Comparison of ENCODE assay signal across 1 cellular context in the genomic region with DNA sequence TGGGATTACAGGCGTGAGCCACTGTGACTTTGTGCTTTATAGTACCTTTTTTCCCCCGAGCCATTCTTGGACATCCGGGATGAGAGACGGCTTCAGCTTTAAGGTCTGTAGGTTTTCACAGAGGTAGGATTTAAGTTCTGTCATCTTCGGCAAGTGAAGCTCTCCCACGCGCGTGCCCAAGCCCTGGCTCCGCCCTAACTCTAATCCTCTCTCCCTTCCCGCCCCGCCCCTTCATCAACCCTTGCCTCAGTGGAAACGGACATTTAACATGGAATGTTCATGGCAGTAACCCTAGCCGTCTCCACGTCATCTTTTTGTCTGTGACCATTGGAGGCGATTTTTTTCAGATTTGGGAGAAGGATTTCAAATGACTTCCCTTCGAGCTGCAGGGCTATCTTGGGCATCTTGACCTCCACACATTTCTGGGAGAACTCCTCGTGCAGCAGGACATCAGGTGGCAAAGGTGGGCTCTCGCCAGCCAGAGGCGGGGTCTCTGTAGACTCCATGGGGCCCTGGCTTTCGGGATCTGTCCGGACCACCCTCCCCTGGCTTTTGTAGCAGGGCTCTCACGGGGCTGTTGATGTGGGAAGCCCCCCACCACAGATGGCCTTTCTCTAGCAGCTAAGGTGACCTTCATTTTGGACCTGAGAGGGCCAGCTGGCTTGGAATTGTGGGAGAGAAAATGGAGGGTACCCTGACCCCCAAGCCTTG.
A peak's percentile ranks its signal among the peaks of the same experiment; 100 is the strongest.
TF ChIP-seq lines count a peak whose summit lies in the region.

No MANE protein-coding gene starts in this region.

TF ChIP-seq in K562, 482 proteins besides CTCF, POLR2A, EP300 and RAD21 (continued from another document and continues in another):
- TF ChIP-seq, protein P1, sequence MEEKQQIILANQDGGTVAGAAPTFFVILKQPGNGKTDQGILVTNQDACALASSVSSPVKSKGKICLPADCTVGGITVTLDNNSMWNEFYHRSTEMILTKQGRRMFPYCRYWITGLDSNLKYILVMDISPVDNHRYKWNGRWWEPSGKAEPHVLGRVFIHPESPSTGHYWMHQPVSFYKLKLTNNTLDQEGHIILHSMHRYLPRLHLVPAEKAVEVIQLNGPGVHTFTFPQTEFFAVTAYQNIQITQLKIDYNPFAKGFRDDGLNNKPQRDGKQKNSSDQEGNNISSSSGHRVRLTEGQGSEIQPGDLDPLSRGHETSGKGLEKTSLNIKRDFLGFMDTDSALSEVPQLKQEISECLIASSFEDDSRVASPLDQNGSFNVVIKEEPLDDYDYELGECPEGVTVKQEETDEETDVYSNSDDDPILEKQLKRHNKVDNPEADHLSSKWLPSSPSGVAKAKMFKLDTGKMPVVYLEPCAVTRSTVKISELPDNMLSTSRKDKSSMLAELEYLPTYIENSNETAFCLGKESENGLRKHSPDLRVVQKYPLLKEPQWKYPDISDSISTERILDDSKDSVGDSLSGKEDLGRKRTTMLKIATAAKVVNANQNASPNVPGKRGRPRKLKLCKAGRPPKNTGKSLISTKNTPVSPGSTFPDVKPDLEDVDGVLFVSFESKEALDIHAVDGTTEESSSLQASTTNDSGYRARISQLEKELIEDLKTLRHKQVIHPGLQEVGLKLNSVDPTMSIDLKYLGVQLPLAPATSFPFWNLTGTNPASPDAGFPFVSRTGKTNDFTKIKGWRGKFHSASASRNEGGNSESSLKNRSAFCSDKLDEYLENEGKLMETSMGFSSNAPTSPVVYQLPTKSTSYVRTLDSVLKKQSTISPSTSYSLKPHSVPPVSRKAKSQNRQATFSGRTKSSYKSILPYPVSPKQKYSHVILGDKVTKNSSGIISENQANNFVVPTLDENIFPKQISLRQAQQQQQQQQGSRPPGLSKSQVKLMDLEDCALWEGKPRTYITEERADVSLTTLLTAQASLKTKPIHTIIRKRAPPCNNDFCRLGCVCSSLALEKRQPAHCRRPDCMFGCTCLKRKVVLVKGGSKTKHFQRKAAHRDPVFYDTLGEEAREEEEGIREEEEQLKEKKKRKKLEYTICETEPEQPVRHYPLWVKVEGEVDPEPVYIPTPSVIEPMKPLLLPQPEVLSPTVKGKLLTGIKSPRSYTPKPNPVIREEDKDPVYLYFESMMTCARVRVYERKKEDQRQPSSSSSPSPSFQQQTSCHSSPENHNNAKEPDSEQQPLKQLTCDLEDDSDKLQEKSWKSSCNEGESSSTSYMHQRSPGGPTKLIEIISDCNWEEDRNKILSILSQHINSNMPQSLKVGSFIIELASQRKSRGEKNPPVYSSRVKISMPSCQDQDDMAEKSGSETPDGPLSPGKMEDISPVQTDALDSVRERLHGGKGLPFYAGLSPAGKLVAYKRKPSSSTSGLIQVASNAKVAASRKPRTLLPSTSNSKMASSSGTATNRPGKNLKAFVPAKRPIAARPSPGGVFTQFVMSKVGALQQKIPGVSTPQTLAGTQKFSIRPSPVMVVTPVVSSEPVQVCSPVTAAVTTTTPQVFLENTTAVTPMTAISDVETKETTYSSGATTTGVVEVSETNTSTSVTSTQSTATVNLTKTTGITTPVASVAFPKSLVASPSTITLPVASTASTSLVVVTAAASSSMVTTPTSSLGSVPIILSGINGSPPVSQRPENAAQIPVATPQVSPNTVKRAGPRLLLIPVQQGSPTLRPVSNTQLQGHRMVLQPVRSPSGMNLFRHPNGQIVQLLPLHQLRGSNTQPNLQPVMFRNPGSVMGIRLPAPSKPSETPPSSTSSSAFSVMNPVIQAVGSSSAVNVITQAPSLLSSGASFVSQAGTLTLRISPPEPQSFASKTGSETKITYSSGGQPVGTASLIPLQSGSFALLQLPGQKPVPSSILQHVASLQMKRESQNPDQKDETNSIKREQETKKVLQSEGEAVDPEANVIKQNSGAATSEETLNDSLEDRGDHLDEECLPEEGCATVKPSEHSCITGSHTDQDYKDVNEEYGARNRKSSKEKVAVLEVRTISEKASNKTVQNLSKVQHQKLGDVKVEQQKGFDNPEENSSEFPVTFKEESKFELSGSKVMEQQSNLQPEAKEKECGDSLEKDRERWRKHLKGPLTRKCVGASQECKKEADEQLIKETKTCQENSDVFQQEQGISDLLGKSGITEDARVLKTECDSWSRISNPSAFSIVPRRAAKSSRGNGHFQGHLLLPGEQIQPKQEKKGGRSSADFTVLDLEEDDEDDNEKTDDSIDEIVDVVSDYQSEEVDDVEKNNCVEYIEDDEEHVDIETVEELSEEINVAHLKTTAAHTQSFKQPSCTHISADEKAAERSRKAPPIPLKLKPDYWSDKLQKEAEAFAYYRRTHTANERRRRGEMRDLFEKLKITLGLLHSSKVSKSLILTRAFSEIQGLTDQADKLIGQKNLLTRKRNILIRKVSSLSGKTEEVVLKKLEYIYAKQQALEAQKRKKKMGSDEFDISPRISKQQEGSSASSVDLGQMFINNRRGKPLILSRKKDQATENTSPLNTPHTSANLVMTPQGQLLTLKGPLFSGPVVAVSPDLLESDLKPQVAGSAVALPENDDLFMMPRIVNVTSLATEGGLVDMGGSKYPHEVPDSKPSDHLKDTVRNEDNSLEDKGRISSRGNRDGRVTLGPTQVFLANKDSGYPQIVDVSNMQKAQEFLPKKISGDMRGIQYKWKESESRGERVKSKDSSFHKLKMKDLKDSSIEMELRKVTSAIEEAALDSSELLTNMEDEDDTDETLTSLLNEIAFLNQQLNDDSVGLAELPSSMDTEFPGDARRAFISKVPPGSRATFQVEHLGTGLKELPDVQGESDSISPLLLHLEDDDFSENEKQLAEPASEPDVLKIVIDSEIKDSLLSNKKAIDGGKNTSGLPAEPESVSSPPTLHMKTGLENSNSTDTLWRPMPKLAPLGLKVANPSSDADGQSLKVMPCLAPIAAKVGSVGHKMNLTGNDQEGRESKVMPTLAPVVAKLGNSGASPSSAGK (IDR thresholded peaks at IDR 0.05) = peak; percentile 71
- TF ChIP-seq ESRRA (IDR thresholded peaks at IDR 0.05; ENCODE audit: borderline replicate concordance, low read depth) = peak; percentile 64; the same call in 1 of the 2 replicates
- no peak for TF ChIP-seq ZFP30 (CRISPR knock-in tag; IDR thresholded peaks at IDR 0.05; ENCODE audit: borderline replicate concordance)
- TF ChIP-seq NFRKB (IDR thresholded peaks at IDR 0.05; ENCODE audit: low read depth) = 0 out of 2 replicates have a peak, but pooled peaks have one; percentile 16
- TF ChIP-seq SREBF1 (IDR thresholded peaks at IDR 0.05; ENCODE audit: borderline replicate concordance, low read depth, low read length) = no peak
- no peak for TF ChIP-seq NBN (IDR thresholded peaks at IDR 0.05; ENCODE audit: low read depth)
- no peak for TF ChIP-seq DIDO1 (tag; IDR thresholded peaks at IDR 0.05; ENCODE audit: low read depth)
- TF ChIP-seq ZNF232 (CRISPR knock-in tag; IDR thresholded peaks at IDR 0.05) = no peak
- TF ChIP-seq, protein P2, sequence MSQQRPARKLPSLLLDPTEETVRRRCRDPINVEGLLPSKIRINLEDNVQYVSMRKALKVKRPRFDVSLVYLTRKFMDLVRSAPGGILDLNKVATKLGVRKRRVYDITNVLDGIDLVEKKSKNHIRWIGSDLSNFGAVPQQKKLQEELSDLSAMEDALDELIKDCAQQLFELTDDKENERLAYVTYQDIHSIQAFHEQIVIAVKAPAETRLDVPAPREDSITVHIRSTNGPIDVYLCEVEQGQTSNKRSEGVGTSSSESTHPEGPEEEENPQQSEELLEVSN (IDR thresholded peaks at IDR 0.05; ENCODE audit: borderline replicate concordance in 1 of 2, extremely low read depth in 1 of 2, insufficient read depth in 1 of 2, insufficient read length in 1 of 2, low read depth in 1 of 2, low read length in 1 of 2, poor library complexity in 1 of 2, severe bottlenecking in 1 of 2) = peak in 1 of 2 experiments; percentile 46
- no peak for TF ChIP-seq SAP30 (IDR thresholded peaks at IDR 0.05; ENCODE audit: borderline replicate concordance, insufficient read depth, low read depth, low read length, poor library complexity, severe bottlenecking)
- TF ChIP-seq GATA2 (CRISPR knock-in tag; IDR thresholded peaks at IDR 0.05) = 0 out of 2 replicates have a peak, but pooled peaks have one; percentile 33
- TF ChIP-seq NR4A1 (CRISPR knock-in tag; IDR thresholded peaks at IDR 0.05) = no peak
- 0 out of 2 replicates have a peak, but pooled peaks have one; percentile 44 for TF ChIP-seq NR4A1 (tag; IDR thresholded peaks at IDR 0.05)
- TF ChIP-seq TBP (optimal IDR thresholded peaks at IDR 0.05; ENCODE audit: low read depth, low read length) = peak; percentile 10
- peak; percentile 37; the same call in 1 of the 2 replicates for TF ChIP-seq EP400 (IDR thresholded peaks at IDR 0.05)
- 0 out of 2 replicates have a peak, but pooled peaks have one; percentile 16 for TF ChIP-seq JUND (IDR thresholded peaks at IDR 0.05; ENCODE audit: borderline replicate concordance, low read depth, low read length)
- no peak for TF ChIP-seq JUND (tag; IDR thresholded peaks at IDR 0.05; ENCODE audit: borderline replicate concordance, low read depth, low read length)
- 0 out of 2 replicates have a peak, but pooled peaks have one; percentile 14 for TF ChIP-seq ZNF143 (CRISPR knock-in tag; IDR thresholded peaks at IDR 0.05)
- no peak for TF ChIP-seq POLR3G (IDR thresholded peaks at IDR 0.05; ENCODE audit: extremely low read depth, insufficient read length, insufficient replicate concordance)
- TF ChIP-seq SUPT5H (IDR thresholded peaks at IDR 0.05) = 0 out of 2 replicates have a peak, but pooled peaks have one; percentile 34
- TF ChIP-seq, protein P3, sequence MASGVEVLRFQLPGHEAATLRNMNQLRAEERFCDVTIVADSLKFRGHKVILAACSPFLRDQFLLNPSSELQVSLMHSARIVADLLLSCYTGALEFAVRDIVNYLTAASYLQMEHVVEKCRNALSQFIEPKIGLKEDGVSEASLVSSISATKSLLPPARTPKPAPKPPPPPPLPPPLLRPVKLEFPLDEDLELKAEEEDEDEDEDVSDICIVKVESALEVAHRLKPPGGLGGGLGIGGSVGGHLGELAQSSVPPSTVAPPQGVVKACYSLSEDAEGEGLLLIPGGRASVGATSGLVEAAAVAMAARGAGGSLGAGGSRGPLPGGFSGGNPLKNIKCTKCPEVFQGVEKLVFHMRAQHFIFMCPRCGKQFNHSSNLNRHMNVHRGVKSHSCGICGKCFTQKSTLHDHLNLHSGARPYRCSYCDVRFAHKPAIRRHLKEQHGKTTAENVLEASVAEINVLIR (CRISPR knock-in tag; IDR thresholded peaks at IDR 0.05) = no peak
- no peak for TF ChIP-seq PHTF2 (CRISPR knock-in tag; IDR thresholded peaks at IDR 0.05)
- TF ChIP-seq XRCC5 (IDR thresholded peaks at IDR 0.05; ENCODE audit: low read depth, low read length) = no peak
- TF ChIP-seq MEIS2 (IDR thresholded peaks at IDR 0.05; ENCODE audit: partially characterized antibody) = peak; percentile 73
- no peak for TF ChIP-seq ETS1 (conservative IDR thresholded peaks at IDR 0.05; ENCODE audit: control insufficient read depth, low read depth, low read length)
- peak; percentile 42; the same call in 1 of the 2 replicates for TF ChIP-seq ZNF592 (IDR thresholded peaks at IDR 0.05)
- TF ChIP-seq, protein P4, sequence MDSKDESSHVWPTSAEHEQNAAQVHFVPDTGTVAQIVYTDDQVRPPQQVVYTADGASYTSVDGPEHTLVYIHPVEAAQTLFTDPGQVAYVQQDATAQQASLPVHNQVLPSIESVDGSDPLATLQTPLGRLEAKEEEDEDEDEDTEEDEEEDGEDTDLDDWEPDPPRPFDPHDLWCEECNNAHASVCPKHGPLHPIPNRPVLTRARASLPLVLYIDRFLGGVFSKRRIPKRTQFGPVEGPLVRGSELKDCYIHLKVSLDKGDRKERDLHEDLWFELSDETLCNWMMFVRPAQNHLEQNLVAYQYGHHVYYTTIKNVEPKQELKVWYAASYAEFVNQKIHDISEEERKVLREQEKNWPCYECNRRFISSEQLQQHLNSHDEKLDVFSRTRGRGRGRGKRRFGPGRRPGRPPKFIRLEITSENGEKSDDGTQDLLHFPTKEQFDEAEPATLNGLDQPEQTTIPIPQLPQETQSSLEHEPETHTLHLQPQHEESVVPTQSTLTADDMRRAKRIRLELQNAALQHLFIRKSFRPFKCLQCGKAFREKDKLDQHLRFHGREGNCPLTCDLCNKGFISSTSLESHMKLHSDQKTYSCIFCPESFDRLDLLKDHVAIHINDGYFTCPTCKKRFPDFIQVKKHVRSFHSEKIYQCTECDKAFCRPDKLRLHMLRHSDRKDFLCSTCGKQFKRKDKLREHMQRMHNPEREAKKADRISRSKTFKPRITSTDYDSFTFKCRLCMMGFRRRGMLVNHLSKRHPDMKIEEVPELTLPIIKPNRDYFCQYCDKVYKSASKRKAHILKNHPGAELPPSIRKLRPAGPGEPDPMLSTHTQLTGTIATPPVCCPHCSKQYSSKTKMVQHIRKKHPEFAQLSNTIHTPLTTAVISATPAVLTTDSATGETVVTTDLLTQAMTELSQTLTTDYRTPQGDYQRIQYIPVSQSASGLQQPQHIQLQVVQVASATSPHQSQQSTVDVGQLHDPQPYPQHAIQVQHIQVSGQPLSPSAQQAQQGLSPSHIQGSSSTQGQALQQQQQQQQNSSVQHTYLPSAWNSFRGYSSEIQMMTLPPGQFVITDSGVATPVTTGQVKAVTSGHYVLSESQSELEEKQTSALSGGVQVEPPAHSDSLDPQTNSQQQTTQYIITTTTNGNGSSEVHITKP (IDR thresholded peaks at IDR 0.05; ENCODE audit: partially characterized antibody) = peak; percentile 52
- TF ChIP-seq NRF1 (conservative IDR thresholded peaks at IDR 0.05 in 1 of 2, IDR thresholded peaks at IDR 0.05 in 1 of 2) = peak; percentile 96
